Comparison of ENCODE assay signal across 1 cellular context in the genomic region with DNA sequence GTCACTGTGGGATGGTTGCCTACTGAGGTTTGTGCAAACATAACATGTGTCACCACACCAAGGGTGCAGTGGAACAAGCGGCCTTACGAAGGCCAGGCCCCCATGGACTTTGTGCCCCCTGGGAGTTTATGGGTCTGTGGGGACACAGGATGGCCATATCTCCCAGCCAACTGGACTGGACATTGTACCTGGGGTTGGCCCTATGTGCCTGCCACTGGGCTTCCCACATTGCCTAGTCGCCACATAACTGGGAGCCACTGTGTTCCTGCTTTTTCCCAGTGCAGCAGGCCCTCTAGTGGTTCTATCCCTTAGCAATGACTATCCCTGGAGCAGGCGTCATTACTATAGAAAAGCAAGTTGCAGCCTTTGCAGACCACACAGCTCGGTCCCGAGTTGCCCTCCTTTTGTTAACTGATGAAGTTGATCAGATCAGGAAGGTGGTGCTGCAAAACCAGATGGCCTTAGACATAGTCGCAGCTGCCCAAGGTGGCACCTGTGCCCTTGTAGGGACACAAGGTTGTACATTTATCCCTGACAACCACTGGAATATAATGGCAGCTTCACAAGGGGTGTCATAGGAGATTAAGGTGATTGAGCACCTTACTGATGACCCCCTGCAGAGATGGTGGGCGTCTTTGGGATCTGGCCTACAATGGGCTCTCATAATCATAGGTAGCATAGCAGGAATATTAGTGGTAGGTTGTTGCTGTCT.
TF ChIP-seq lines count a peak whose summit lies in the region.

No MANE protein-coding gene starts in this region.

TF ChIP-seq in HepG2, 621 proteins besides CTCF, POLR2A, EP300 and RAD21 (continued from another document and continues in another):
- peak; percentile 70; the same call in 1 of the 2 replicates for TF ChIP-seq ZNF331 (CRISPR knock-in tag; IDR thresholded peaks at IDR 0.05)
- TF ChIP-seq MAZ (IDR thresholded peaks at IDR 0.05; ENCODE audit: borderline replicate concordance, low read depth, low read length) = no peak
- peak; percentile 46; the same call in 1 of the 2 replicates for TF ChIP-seq MAZ (CRISPR knock-in tag; IDR thresholded peaks at IDR 0.05; ENCODE audit: low read depth)
- TF ChIP-seq, protein P1, sequence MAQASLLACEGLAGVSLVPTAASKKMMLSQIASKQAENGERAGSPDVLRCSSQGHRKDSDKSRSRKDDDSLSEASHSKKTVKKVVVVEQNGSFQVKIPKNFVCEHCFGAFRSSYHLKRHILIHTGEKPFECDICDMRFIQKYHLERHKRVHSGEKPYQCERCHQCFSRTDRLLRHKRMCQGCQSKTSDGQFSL (CRISPR knock-in tag; IDR thresholded peaks at IDR 0.05) = 0 out of 2 replicates have a peak, but pooled peaks have one; percentile 21
- peak; percentile 92 for TF ChIP-seq MTA1 (CRISPR knock-in tag; IDR thresholded peaks at IDR 0.05; ENCODE audit: borderline replicate concordance)
- TF ChIP-seq ZFP36L2 (CRISPR knock-in tag; IDR thresholded peaks at IDR 0.05) = no peak
- TF ChIP-seq, protein P2, sequence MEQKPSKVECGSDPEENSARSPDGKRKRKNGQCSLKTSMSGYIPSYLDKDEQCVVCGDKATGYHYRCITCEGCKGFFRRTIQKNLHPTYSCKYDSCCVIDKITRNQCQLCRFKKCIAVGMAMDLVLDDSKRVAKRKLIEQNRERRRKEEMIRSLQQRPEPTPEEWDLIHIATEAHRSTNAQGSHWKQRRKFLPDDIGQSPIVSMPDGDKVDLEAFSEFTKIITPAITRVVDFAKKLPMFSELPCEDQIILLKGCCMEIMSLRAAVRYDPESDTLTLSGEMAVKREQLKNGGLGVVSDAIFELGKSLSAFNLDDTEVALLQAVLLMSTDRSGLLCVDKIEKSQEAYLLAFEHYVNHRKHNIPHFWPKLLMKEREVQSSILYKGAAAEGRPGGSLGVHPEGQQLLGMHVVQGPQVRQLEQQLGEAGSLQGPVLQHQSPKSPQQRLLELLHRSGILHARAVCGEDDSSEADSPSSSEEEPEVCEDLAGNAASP (CRISPR knock-in tag; IDR thresholded peaks at IDR 0.05; ENCODE audit: borderline replicate concordance) = peak; percentile 55; the same call in 1 of the 2 replicates
- TF ChIP-seq, protein P3, sequence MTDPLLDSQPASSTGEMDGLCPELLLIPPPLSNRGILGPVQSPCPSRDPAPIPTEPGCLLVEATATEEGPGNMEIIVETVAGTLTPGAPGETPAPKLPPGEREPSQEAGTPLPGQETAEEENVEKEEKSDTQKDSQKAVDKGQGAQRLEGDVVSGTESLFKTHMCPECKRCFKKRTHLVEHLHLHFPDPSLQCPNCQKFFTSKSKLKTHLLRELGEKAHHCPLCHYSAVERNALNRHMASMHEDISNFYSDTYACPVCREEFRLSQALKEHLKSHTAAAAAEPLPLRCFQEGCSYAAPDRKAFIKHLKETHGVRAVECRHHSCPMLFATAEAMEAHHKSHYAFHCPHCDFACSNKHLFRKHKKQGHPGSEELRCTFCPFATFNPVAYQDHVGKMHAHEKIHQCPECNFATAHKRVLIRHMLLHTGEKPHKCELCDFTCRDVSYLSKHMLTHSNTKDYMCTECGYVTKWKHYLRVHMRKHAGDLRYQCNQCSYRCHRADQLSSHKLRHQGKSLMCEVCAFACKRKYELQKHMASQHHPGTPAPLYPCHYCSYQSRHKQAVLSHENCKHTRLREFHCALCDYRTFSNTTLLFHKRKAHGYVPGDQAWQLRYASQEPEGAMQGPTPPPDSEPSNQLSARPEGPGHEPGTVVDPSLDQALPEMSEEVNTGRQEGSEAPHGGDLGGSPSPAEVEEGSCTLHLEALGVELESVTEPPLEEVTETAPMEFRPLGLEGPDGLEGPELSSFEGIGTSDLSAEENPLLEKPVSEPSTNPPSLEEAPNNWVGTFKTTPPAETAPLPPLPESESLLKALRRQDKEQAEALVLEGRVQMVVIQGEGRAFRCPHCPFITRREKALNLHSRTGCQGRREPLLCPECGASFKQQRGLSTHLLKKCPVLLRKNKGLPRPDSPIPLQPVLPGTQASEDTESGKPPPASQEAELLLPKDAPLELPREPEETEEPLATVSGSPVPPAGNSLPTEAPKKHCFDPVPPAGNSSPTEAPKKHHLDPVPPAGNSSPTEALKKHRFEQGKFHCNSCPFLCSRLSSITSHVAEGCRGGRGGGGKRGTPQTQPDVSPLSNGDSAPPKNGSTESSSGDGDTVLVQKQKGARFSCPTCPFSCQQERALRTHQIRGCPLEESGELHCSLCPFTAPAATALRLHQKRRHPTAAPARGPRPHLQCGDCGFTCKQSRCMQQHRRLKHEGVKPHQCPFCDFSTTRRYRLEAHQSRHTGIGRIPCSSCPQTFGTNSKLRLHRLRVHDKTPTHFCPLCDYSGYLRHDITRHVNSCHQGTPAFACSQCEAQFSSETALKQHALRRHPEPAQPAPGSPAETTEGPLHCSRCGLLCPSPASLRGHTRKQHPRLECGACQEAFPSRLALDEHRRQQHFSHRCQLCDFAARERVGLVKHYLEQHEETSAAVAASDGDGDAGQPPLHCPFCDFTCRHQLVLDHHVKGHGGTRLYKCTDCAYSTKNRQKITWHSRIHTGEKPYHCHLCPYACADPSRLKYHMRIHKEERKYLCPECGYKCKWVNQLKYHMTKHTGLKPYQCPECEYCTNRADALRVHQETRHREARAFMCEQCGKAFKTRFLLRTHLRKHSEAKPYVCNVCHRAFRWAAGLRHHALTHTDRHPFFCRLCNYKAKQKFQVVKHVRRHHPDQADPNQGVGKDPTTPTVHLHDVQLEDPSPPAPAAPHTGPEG (CRISPR knock-in tag; IDR thresholded peaks at IDR 0.05) = peak; percentile 61; the same call in 1 of the 2 replicates
- peak; percentile 46 for TF ChIP-seq ZNF629 (CRISPR knock-in tag; conservative IDR thresholded peaks at IDR 0.05)
- TF ChIP-seq, protein P4, sequence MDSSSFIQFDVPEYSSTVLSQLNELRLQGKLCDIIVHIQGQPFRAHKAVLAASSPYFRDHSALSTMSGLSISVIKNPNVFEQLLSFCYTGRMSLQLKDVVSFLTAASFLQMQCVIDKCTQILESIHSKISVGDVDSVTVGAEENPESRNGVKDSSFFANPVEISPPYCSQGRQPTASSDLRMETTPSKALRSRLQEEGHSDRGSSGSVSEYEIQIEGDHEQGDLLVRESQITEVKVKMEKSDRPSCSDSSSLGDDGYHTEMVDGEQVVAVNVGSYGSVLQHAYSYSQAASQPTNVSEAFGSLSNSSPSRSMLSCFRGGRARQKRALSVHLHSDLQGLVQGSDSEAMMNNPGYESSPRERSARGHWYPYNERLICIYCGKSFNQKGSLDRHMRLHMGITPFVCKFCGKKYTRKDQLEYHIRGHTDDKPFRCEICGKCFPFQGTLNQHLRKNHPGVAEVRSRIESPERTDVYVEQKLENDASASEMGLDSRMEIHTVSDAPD (CRISPR knock-in tag; IDR thresholded peaks at IDR 0.05) = 0 out of 2 replicates have a peak, but pooled peaks have one; percentile 52
- TF ChIP-seq ARNT2 (CRISPR knock-in tag; IDR thresholded peaks at IDR 0.05; ENCODE audit: low read depth) = 0 out of 2 replicates have a peak, but pooled peaks have one; percentile 30
- TF ChIP-seq, protein P5, sequence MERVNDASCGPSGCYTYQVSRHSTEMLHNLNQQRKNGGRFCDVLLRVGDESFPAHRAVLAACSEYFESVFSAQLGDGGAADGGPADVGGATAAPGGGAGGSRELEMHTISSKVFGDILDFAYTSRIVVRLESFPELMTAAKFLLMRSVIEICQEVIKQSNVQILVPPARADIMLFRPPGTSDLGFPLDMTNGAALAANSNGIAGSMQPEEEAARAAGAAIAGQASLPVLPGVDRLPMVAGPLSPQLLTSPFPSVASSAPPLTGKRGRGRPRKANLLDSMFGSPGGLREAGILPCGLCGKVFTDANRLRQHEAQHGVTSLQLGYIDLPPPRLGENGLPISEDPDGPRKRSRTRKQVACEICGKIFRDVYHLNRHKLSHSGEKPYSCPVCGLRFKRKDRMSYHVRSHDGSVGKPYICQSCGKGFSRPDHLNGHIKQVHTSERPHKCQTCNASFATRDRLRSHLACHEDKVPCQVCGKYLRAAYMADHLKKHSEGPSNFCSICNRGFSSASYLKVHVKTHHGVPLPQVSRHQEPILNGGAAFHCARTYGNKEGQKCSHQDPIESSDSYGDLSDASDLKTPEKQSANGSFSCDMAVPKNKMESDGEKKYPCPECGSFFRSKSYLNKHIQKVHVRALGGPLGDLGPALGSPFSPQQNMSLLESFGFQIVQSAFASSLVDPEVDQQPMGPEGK (CRISPR knock-in tag; IDR thresholded peaks at IDR 0.05) = peak; percentile 56
- peak; percentile 41; the same call in 1 of the 2 replicates for TF ChIP-seq FOXJ3 (CRISPR knock-in tag; IDR thresholded peaks at IDR 0.05; ENCODE audit: borderline replicate concordance)
- 0 out of 2 replicates have a peak, but pooled peaks have one; percentile 49 for TF ChIP-seq MEIS2 (CRISPR knock-in tag; IDR thresholded peaks at IDR 0.05)
- 0 out of 2 replicates have a peak, but pooled peaks have one; percentile 53 for TF ChIP-seq ZNF556 (CRISPR knock-in tag; IDR thresholded peaks at IDR 0.05; ENCODE audit: borderline replicate concordance)
- peak; percentile 65; the same call in 1 of the 2 replicates for TF ChIP-seq ZNF44 (CRISPR knock-in tag; IDR thresholded peaks at IDR 0.05)
- peak; percentile 85; the same call in 1 of the 2 replicates for TF ChIP-seq NCOR1 (IDR thresholded peaks at IDR 0.05; ENCODE audit: borderline replicate concordance, low read length)
- TF ChIP-seq, protein P6, sequence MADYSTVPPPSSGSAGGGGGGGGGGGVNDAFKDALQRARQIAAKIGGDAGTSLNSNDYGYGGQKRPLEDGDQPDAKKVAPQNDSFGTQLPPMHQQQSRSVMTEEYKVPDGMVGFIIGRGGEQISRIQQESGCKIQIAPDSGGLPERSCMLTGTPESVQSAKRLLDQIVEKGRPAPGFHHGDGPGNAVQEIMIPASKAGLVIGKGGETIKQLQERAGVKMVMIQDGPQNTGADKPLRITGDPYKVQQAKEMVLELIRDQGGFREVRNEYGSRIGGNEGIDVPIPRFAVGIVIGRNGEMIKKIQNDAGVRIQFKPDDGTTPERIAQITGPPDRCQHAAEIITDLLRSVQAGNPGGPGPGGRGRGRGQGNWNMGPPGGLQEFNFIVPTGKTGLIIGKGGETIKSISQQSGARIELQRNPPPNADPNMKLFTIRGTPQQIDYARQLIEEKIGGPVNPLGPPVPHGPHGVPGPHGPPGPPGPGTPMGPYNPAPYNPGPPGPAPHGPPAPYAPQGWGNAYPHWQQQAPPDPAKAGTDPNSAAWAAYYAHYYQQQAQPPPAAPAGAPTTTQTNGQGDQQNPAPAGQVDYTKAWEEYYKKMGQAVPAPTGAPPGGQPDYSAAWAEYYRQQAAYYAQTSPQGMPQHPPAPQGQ (CRISPR knock-in tag; IDR thresholded peaks at IDR 0.05; ENCODE audit: borderline replicate concordance) = no peak
- no peak for TF ChIP-seq SOX13 (IDR thresholded peaks at IDR 0.05)
- TF ChIP-seq SOX13 (CRISPR knock-in tag; conservative IDR thresholded peaks at IDR 0.05 in 1 of 2, IDR thresholded peaks at IDR 0.05 in 1 of 2) = peak in 1 of 2 experiments; percentile 27; a peak in 1 of 4 replicates
- TF ChIP-seq, protein P7, sequence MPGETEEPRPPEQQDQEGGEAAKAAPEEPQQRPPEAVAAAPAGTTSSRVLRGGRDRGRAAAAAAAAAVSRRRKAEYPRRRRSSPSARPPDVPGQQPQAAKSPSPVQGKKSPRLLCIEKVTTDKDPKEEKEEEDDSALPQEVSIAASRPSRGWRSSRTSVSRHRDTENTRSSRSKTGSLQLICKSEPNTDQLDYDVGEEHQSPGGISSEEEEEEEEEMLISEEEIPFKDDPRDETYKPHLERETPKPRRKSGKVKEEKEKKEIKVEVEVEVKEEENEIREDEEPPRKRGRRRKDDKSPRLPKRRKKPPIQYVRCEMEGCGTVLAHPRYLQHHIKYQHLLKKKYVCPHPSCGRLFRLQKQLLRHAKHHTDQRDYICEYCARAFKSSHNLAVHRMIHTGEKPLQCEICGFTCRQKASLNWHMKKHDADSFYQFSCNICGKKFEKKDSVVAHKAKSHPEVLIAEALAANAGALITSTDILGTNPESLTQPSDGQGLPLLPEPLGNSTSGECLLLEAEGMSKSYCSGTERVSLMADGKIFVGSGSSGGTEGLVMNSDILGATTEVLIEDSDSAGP (CRISPR knock-in tag; IDR thresholded peaks at IDR 0.05; ENCODE audit: borderline replicate concordance) = peak; percentile 62
- TF ChIP-seq RBAK (CRISPR knock-in tag; IDR thresholded peaks at IDR 0.05) = 0 out of 2 replicates have a peak, but pooled peaks have one; percentile 49
- TF ChIP-seq, protein P8, sequence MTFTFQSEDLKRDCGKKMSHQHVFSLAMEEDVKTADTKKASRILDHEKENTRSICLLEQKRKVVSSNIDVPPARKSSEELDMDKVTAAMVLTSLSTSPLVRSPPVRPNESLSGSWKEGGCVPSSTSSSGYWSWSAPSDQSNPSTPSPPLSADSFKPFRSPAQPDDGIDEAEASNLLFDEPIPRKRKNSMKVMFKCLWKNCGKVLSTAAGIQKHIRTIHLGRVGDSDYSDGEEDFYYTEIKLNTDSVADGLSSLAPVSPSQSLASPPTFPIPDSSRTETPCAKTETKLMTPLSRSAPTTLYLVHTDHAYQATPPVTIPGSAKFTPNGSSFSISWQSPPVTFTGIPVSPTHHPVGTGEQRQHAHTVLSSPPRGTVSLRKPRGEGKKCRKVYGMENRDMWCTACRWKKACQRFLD (CRISPR knock-in tag; IDR thresholded peaks at IDR 0.05; ENCODE audit: borderline replicate concordance) = 0 out of 2 replicates have a peak, but pooled peaks have one; percentile 24
- peak; percentile 78 for TF ChIP-seq ZFP90 (CRISPR knock-in tag; IDR thresholded peaks at IDR 0.05; ENCODE audit: borderline replicate concordance)
- peak; percentile 63 for TF ChIP-seq RXRB (CRISPR knock-in tag; IDR thresholded peaks at IDR 0.05; ENCODE audit: borderline replicate concordance)
- TF ChIP-seq, protein P9, sequence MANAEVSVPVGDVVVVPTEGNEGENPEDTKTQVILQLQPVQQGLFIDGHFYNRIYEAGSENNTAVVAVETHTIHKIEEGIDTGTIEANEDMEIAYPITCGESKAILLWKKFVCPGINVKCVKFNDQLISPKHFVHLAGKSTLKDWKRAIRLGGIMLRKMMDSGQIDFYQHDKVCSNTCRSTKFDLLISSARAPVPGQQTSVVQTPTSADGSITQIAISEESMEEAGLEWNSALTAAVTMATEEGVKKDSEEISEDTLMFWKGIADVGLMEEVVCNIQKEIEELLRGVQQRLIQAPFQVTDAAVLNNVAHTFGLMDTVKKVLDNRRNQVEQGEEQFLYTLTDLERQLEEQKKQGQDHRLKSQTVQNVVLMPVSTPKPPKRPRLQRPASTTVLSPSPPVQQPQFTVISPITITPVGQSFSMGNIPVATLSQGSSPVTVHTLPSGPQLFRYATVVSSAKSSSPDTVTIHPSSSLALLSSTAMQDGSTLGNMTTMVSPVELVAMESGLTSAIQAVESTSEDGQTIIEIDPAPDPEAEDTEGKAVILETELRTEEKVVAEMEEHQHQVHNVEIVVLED (CRISPR knock-in tag; IDR thresholded peaks at IDR 0.05; ENCODE audit: borderline replicate concordance) = peak; percentile 42; the same call in 1 of the 2 replicates
